ENCODE assay signal across 8 cellular contexts in genomic region chr3:141192345-141192744, GRCh38. TPM values are rescaled to one million over a fixed set of nuclear protein-coding genes. Genes with fewer than 3 reads are reported as not detected.
DNase-seq lines count a peak whose midpoint lies in the region; ATAC-seq and TF ChIP-seq lines count a peak whose summit lies in the region.

No MANE protein-coding gene starts in this region.

- POLR2A ChIA-PET in naive thymus-derived CD8-positive, alpha-beta T cell (lab: Charles Lee), result no interaction called here

- no peaks in the 10 kb centered on the region for H3K79me2 ChIP-seq in GM23338 (replicated peaks; ENCODE audit: insufficient read depth)
- H3K79me2 ChIP-seq in Karpas-422 (ENCODE audit: low read length), result no peaks in the 10 kb centered on the region

- H3K4me1 ChIP-seq in GM23338 (ENCODE audit: insufficient read depth), result no peaks in the 10 kb centered on the region
- no peaks in the 10 kb centered on the region for H3K4me1 ChIP-seq in Karpas-422 (ENCODE audit: low read length)

- no peaks in the 10 kb centered on the region for H3K27me3 Mint-ChIP-seq in GM23338 (ENCODE audit: insufficient read depth, low read depth, poor library complexity)
- H3K27me3 Mint-ChIP-seq in naive thymus-derived CD8-positive, alpha-beta T cell, result peaks cover 0 to 22% (median 2%) of the 10 kb centered on the region in 5 donors
- H3K27me3 Mint-ChIP-seq in stimulated activated naive B cell treated with anti-CD40 and anti-IgM and Interleukin-4, amounts not matched to agents 10 μg/mL and 1 μg/mL and 100 μg/mL, for 72 hours, result peaks cover 35 to 51% of the 10 kb centered on the region in 2 donors

- H2AFZ ChIP-seq in GM23338 (no peak overlapping the region), Karpas-422 (ENCODE audit: low read length) (no peak overlapping the region)

- no peak overlapping the region for H3K9ac ChIP-seq in Karpas-422 (ENCODE audit: low read length)

- no peaks in the 10 kb centered on the region for H3K9me2 ChIP-seq in GM23338 (ENCODE audit: insufficient read depth)
- H3K9me2 ChIP-seq in Karpas-422 (replicated peaks; ENCODE audit: insufficient read depth, low read length), result no peaks in the 10 kb centered on the region

- H3K9me3 Mint-ChIP-seq in GM23338, result no peaks in the 10 kb centered on the region
- H3K9me3 Mint-ChIP-seq in naive thymus-derived CD8-positive, alpha-beta T cell, result peaks cover 0 to 15% (median 3%) of the 10 kb centered on the region in 9 donors
- H3K9me3 Mint-ChIP-seq in stimulated activated naive B cell treated with anti-CD40 and anti-IgM and Interleukin-4, amounts not matched to agents 10 μg/mL and 1 μg/mL and 100 μg/mL, for 72 hours, result no peaks in the 10 kb centered on the region

- H3K4me1 Mint-ChIP-seq in GM23338, result 0 out of 3 replicates have a peak, but pooled peaks cover 2% of the 10 kb centered on the region
- H3K4me1 Mint-ChIP-seq in naive thymus-derived CD8-positive, alpha-beta T cell, result peaks cover 0 to 10% (median 9%) of the 10 kb centered on the region in 4 donors
- peaks cover 0 to 4% of the 10 kb centered on the region in 2 donors for H3K4me1 Mint-ChIP-seq in stimulated activated naive B cell treated with anti-CD40 and anti-IgM and Interleukin-4, amounts not matched to agents 10 μg/mL and 1 μg/mL and 100 μg/mL, for 72 hours

- H3K27me3 ChIP-seq in GM23338 (ENCODE audit: insufficient read depth) (no peaks in the 10 kb centered on the region), Karpas-422 (ENCODE audit: low read length) (no peaks in the 10 kb centered on the region)

- no peaks in the 10 kb centered on the region for H3F3A ChIP-seq in GM23338 (replicated peaks; ENCODE audit: low read depth)

- H3K9me3 ChIP-seq in Karpas-422 (ENCODE audit: low read length), result no peaks in the 10 kb centered on the region

- H3K4me3 Mint-ChIP-seq in GM23338, result no peak overlapping the region
- H3K4me3 Mint-ChIP-seq in naive thymus-derived CD8-positive, alpha-beta T cell, result no peak overlapping the region
- no peak overlapping the region for H3K4me3 Mint-ChIP-seq in stimulated activated naive B cell treated with anti-CD40 and anti-IgM and Interleukin-4, amounts not matched to agents 10 μg/mL and 1 μg/mL and 100 μg/mL, for 72 hours

- peak; percentile 99 to 100 for TF ChIP-seq CTCF in GM23338 (conservative IDR thresholded peaks at IDR 0.05; ENCODE audit: low read depth in 2 of 2)

- ATAC-seq in GM23338, result peak; percentile 98
- peak; percentile 100 for ATAC-seq in naive thymus-derived CD8-positive, alpha-beta T cell
- peak; percentile 99 to 100 for ATAC-seq in stimulated activated naive B cell treated with anti-CD40 and anti-IgM and Interleukin-4, amounts not matched to agents 10 μg/mL and 1 μg/mL and 100 μg/mL, for 72 hours (replicated peaks)

- H3K4me2 ChIP-seq in GM23338 (no peak overlapping the region), Karpas-422 (ENCODE audit: low read depth, low read length, poor library complexity, severe bottlenecking) (no peak overlapping the region)

- H3K4me3 ChIP-seq in GM23338, result no peak overlapping the region
- H3K4me3 ChIP-seq in Karpas-422 (ENCODE audit: low read length), result no peak overlapping the region

- H3K27ac Mint-ChIP-seq in GM23338, result no peak overlapping the region
- H3K27ac Mint-ChIP-seq in naive thymus-derived CD8-positive, alpha-beta T cell, result peak overlapping the region in 3 of 10 donors; percentile 16 to 67 (median 63)
- no peak overlapping the region for H3K27ac Mint-ChIP-seq in stimulated activated naive B cell treated with anti-CD40 and anti-IgM and Interleukin-4, amounts not matched to agents 10 μg/mL and 1 μg/mL and 100 μg/mL, for 72 hours

- H3K27ac ChIP-seq in GM23338 (ENCODE audit: low read depth), result no peak overlapping the region
- H3K27ac ChIP-seq in Karpas-422 (ENCODE audit: low read length), result no peak overlapping the region

- DNase-seq in EH (ENCODE audit: low read depth) (peak; percentile 94), GM23338 (ENCODE audit: low spot score) (peak; percentile 98), Karpas-422 (peak; percentile 96), OCI-M2 (lab: John Stamatoyannopoulos, UW; ENCODE audit: unreplicated experiment) (peak; percentile 35), activated T-cell treated with anti-CD3 and anti-CD28 coated beads for 24 hours (ENCODE audit: low read depth) (peak; percentile 96), erythroblast (lab: John Stamatoyannopoulos, UW) (peak; percentile 87 to 92)
- DNase-seq in naive thymus-derived CD8-positive, alpha-beta T cell, result peak; percentile 89 to 98 (median 95)
- DNase-seq in stimulated activated naive B cell treated with anti-CD40 and anti-IgM and Interleukin-4, amounts not matched to agents 10 μg/mL and 1 μg/mL and 100 μg/mL, for 72 hours, result peak; percentile 89

- H3K36me3 ChIP-seq in GM23338 (ENCODE audit: insufficient read depth), result no peaks in the 10 kb centered on the region
- H3K36me3 ChIP-seq in Karpas-422 (ENCODE audit: insufficient read depth, low read length), result no peaks in the 10 kb centered on the region

- TF ChIP-seq POLR2A in erythroblast (IDR thresholded peaks at IDR 0.05; ENCODE audit: low read length), result no peak

- H4K20me1 ChIP-seq in GM23338 (replicated peaks; ENCODE audit: insufficient read depth), result no peaks in the 10 kb centered on the region
- H4K20me1 ChIP-seq in Karpas-422 (ENCODE audit: insufficient read depth, low read depth, low read length), result no peaks in the 10 kb centered on the region

- H3K36me3 Mint-ChIP-seq in GM23338 (ENCODE audit: low read depth), result no peaks in the 10 kb centered on the region
- peaks cover 0 to 8% (median 0%) of the 10 kb centered on the region in 3 donors for H3K36me3 Mint-ChIP-seq in naive thymus-derived CD8-positive, alpha-beta T cell
- no peaks in the 10 kb centered on the region for H3K36me3 Mint-ChIP-seq in stimulated activated naive B cell treated with anti-CD40 and anti-IgM and Interleukin-4, amounts not matched to agents 10 μg/mL and 1 μg/mL and 100 μg/mL, for 72 hours

TF ChIP-seq in GM23338, 12 proteins besides CTCF, POLR2A, EP300 and RAD21 (continues in another document):
- TF ChIP-seq NANOG (IDR thresholded peaks at IDR 0.05; ENCODE audit: borderline replicate concordance), result no peak
- no peak for TF ChIP-seq CREB1 (CRISPR knock-in tag; IDR thresholded peaks at IDR 0.05; ENCODE audit: low read depth)
- no peak for TF ChIP-seq ETS1 (IDR thresholded peaks at IDR 0.05)
- no peak for TF ChIP-seq STAT1 (IDR thresholded peaks at IDR 0.05; ENCODE audit: unreplicated experiment)
- no peak for TF ChIP-seq ZNF114 (CRISPR knock-in tag; IDR thresholded peaks at IDR 0.05)

RNA-seq across cellular contexts. Expression of gene PXYLP1, which starts 39.3 kb away (rescaled TPM):
- 20.1 TPM in 2 replicates for total RNA-seq in GM23338 (2014; rRNA removed; shearing (Covaris generic))
- 8.9 and 9.3 TPM in 2 replicates for polyA plus RNA-seq in GM23338 (2016; fragmentation: Nextera tagmentation; extraction: Ambion mirVana)
- total RNA-seq in Karpas-422 (2014; rRNA removed; shearing (Covaris generic); ENCODE audit: low replicate concordance), result 1.7 and 4.6 TPM in 2 replicates
- 10 to 100 TPM; 34.4 to 36.9 TPM for total RNA-seq in naive thymus-derived CD8-positive, alpha-beta T cell
- 10 to 100 TPM in 2 of 3 donors, 1 to 10 TPM in 1; 9.9 to 18.3 (median 16.9) TPM for polyA plus RNA-seq in naive thymus-derived CD8-positive, alpha-beta T cell

Comparison
In these comparisons a context has a peak if more than half of its experiments do, and no peak if none do; other contexts are left out.
1. DNase-seq: peak in every context shown above with its lines; median percentile 98 in GM23338; 96 in Karpas-422; 96 in activated T-cell treated with anti-CD3 and anti-CD28 coated beads for 24 hours; 95 in naive thymus-derived CD8-positive, alpha-beta T cell; 94 in EH; 90 in erythroblast; 89 in stimulated activated naive B cell treated with anti-CD40 and anti-IgM and Interleukin-4, amounts not matched to agents 10 μg/mL and 1 μg/mL and 100 μg/mL, for 72 hours; 35 in OCI-M2.